Comparison of ENCODE assay signal across 1 cellular context in genomic region chr1:38819516-38819915, GRCh38.
TF ChIP-seq lines count a peak whose summit lies in the region.

No MANE protein-coding gene starts in this region.

TF ChIP-seq in HepG2, 621 proteins besides CTCF, POLR2A, EP300 and RAD21:
- TF ChIP-seq ZNF138 (CRISPR knock-in tag; IDR thresholded peaks at IDR 0.05; ENCODE audit: low read depth), result no peak
- TF ChIP-seq AKAP8 (CRISPR knock-in tag; IDR thresholded peaks at IDR 0.05), result no peak
- no peak for TF ChIP-seq KAT7 (CRISPR knock-in tag; IDR thresholded peaks at IDR 0.05; ENCODE audit: borderline replicate concordance)
- no peak for TF ChIP-seq ZSCAN31 (CRISPR knock-in tag; IDR thresholded peaks at IDR 0.05; ENCODE audit: low read depth)
- TF ChIP-seq ZNF891 (CRISPR knock-in tag; IDR thresholded peaks at IDR 0.05), result no peak
- TF ChIP-seq ZNF609 (CRISPR knock-in tag; IDR thresholded peaks at IDR 0.05; ENCODE audit: borderline replicate concordance), result no peak
- TF ChIP-seq MTF2 (CRISPR knock-in tag; IDR thresholded peaks at IDR 0.05; ENCODE audit: borderline replicate concordance), result no peak
- no peak for TF ChIP-seq ZNF414 (CRISPR knock-in tag; IDR thresholded peaks at IDR 0.05)
- no peak for TF ChIP-seq HMGXB3 (CRISPR knock-in tag; IDR thresholded peaks at IDR 0.05; ENCODE audit: borderline replicate concordance)
- TF ChIP-seq ZNF468 (CRISPR knock-in tag; IDR thresholded peaks at IDR 0.05), result no peak
- no peak for TF ChIP-seq ZNF280D (CRISPR knock-in tag; IDR thresholded peaks at IDR 0.05)
TF ChIP-seq in HepG2: peak in this region for 0.
